ENCODE assay signal across 11 cellular contexts in genomic region chr5:3595102-3595961, GRCh38.
A peak's percentile ranks its signal among the peaks of the same experiment; 100 is the strongest.
DNase-seq lines count a peak whose midpoint lies in the region; ATAC-seq and TF ChIP-seq lines count a peak whose summit lies in the region.
"Had no signal": no experiment of that assay in that cellular context is flagged by ENCODE, and none has a peak within 500 bp of the region (broad histone marks: within the 10 kb centered on the region; RNA-seq: fewer than 3 reads in every experiment).

Gene IRX1 (plus strand): TSS chr5:3595832. CDS start chr5:3596106, 274 bp downstream.

- peak within 1 kb of the TSS; percentile 67 for H3K4me3 ChIP-seq in AG10803 (ENCODE audit: low read length)
- H3K4me3 ChIP-seq in epithelial cell of esophagus (ENCODE audit: low read length) = peak within 1 kb of the TSS; percentile 73

- H3K9me3 Mint-ChIP-seq in effector memory CD8-positive, alpha-beta T cell = peaks cover 0 to 5% of the 10 kb centered on the region in 2 donors
- H3K9me3 Mint-ChIP-seq: T-helper 1 cell treated with Interleukin-12 subunit alpha and Interleukin-12 subunit beta and Interleukin-4 antibody, amounts not matched to agents 30 μg/mL and 1 μg/mL, for 36 hours had no signal

- no peak within 1 kb of the TSS for H3K27ac Mint-ChIP-seq in effector memory CD8-positive, alpha-beta T cell

- no peak for ATAC-seq in HG02588 (IDR thresholded peaks at IDR 0.05; ENCODE audit: unreplicated experiment)
- ATAC-seq in effector memory CD8-positive, alpha-beta T cell (replicated peaks) = no peak

- peaks cover 30 to 70% of the 10 kb centered on the region in 2 donors for H3K27me3 Mint-ChIP-seq in effector memory CD8-positive, alpha-beta T cell

- no peak within 1 kb of the TSS for H3K4me3 Mint-ChIP-seq in effector memory CD8-positive, alpha-beta T cell
- H3K4me3 Mint-ChIP-seq: T-helper 1 cell treated with Interleukin-12 subunit alpha and Interleukin-12 subunit beta and Interleukin-4 antibody, amounts not matched to agents 30 μg/mL and 1 μg/mL, for 36 hours had no signal

- TF ChIP-seq CTCF in AG10803 (conservative IDR thresholded peaks at IDR 0.05; ENCODE audit: low read length) (no peak), epithelial cell of esophagus (IDR thresholded peaks at IDR 0.05; ENCODE audit: insufficient read depth, low read depth, low read length, missing control alignments) (no peak)

- H3K4me1 Mint-ChIP-seq in effector memory CD8-positive, alpha-beta T cell (ENCODE audit: low read depth in 2 of 2) = peaks cover 0 to 2% of the 10 kb centered on the region in 2 donors
- H3K4me1 Mint-ChIP-seq: IgD-negative memory B cell had no signal

- peaks cover 3% of the 10 kb centered on the region for H3K36me3 Mint-ChIP-seq in effector memory CD8-positive, alpha-beta T cell (ENCODE audit: insufficient read depth)

- DNase-seq in AG10803 (ENCODE audit: low read depth) (peak; percentile 75), NCI-H1930 (lab: John Stamatoyannopoulos, UW) (peak; percentile 78 to 91), epithelial cell of esophagus (ENCODE audit: low read depth) (peak; percentile 84), midbrain (lab: John Stamatoyannopoulos, UW) (peak; percentile 65), kidney glomerular epithelial cell (lab: John Stamatoyannopoulos, UW) (no peak), HK-2 (ENCODE audit: unreplicated experiment) (no peak)
- no peak for DNase-seq in effector memory CD8-positive, alpha-beta T cell
- DNase-seq: DMS53 had no signal

Comparison
In these comparisons a context has a peak if more than half of its experiments do, and no peak if none do; other contexts are left out.
1. DNase-seq: peak in AG10803 (single experiment), NCI-H1930 (2 of 2), epithelial cell of esophagus (single experiment) and midbrain (single experiment); none in kidney glomerular epithelial cell (single experiment), HK-2 (single experiment) and effector memory CD8-positive, alpha-beta T cell (0 of 3).